In the genomic region with DNA sequence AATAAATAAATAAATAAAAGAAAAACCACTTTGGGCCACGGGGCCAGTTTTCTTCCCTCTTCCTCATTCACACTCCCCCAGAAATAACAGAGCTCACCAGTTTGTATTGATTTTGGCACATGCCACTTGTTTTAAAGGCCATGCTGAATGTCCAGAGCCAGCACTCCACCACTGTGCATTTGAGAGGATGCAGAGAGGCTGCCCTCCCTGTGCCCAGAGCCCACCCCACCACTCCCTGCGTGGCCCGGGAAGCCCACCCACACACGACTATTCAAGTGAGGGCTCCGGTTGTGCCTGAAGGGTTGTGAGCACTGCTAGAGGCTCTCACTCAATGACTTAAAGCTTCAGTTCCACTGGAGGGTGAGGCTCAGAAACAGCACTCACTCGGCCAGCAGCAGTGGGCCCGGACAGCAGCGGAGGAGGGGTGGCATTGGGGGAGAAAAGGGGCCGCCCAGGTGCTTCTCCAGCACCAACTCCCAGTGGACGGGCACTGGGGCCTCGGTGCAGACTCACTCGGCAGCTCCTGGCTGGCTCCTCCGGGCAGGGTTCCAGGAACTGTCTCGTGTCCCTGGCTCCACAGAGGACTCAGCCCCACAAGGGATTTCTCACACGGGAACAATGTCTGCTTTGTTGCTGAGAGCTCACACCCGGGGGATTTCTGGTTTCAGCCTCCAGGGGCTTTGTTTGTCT, we compare ENCODE assay signal across 13 cellular contexts.
DNase-seq lines count a peak whose midpoint lies in the region; ATAC-seq and TF ChIP-seq lines count a peak whose summit lies in the region.
"Had no signal": no experiment of that assay in that cellular context is flagged by ENCODE, and none has a peak within 500 bp of the region (broad histone marks: within the 10 kb centered on the region; RNA-seq: fewer than 3 reads in every experiment).

No MANE protein-coding gene starts in this region.

- H3K9me3 ChIP-seq in upper lobe of right lung, result no peaks in the 10 kb centered on the region

- H3K36me3 ChIP-seq in upper lobe of right lung, result no peaks in the 10 kb centered on the region

- DNase-seq in NCI-H1694 treated with DMSO at 0.1 percent for 48 hours (lab: John Stamatoyannopoulos, UW) (peak; percentile 3), NCI-H1694 (lab: John Stamatoyannopoulos, UW) (no peak), epithelial cell of esophagus (ENCODE audit: low read depth) (peak; percentile 30), medulla oblongata (ENCODE audit: extremely low spot score) (peak; percentile 96), upper lobe of right lung (peak; percentile 76), NCI-H446 treated with DMSO at 0.1 percent for 48 hours (lab: John Stamatoyannopoulos, UW) (no peak), NCI-H146 treated with DMSO at 0.1 percent for 48 hours (lab: John Stamatoyannopoulos, UW; ENCODE audit: unreplicated experiment) (no peak)
- DNase-seq in effector memory CD8-positive, alpha-beta T cell, result no peak
- DNase-seq: effector memory CD4-positive, alpha-beta T cell; GDM1 had no signal

- H3K4me3 ChIP-seq in epithelial cell of esophagus (ENCODE audit: low read length) (no peak overlapping the region), upper lobe of right lung (no peak overlapping the region)

- H3K27me3 ChIP-seq in upper lobe of right lung, result no peaks in the 10 kb centered on the region

- H3K4me1 Mint-ChIP-seq in effector memory CD8-positive, alpha-beta T cell (ENCODE audit: low read depth in 2 of 2), result no peaks in the 10 kb centered on the region
- H3K4me1 Mint-ChIP-seq: activated T-helper 17 cell treated with anti-CD3 and anti-CD28 coated beads, Interleukin-2, amount 50 U/mL, for 72 hours; IgD-negative memory B cell had no signal

- ATAC-seq in upper lobe of right lung, result peak; percentile 74
- no peak for ATAC-seq in effector memory CD8-positive, alpha-beta T cell (replicated peaks)
- ATAC-seq: activated T-helper 17 cell treated with anti-CD3 and anti-CD28 coated beads, Interleukin-2, amount 50 U/mL, for 72 hours had no signal

- peaks cover 12 to 37% of the 10 kb centered on the region in 2 donors for H3K27me3 Mint-ChIP-seq in effector memory CD8-positive, alpha-beta T cell
- H3K27me3 Mint-ChIP-seq: IgD-negative memory B cell had no signal

- no peak overlapping the region for H3K27ac Mint-ChIP-seq in effector memory CD8-positive, alpha-beta T cell
- H3K27ac Mint-ChIP-seq: activated T-helper 17 cell treated with anti-CD3 and anti-CD28 coated beads, Interleukin-2, amount 50 U/mL, for 72 hours; IgD-negative memory B cell had no signal

- intact Hi-C loops in upper lobe of right lung (cut with DNase I), result no loop called here

- peaks cover 0 to 2% of the 10 kb centered on the region in 2 donors for H3K9me3 Mint-ChIP-seq in effector memory CD8-positive, alpha-beta T cell
- H3K9me3 Mint-ChIP-seq: activated T-helper 17 cell treated with anti-CD3 and anti-CD28 coated beads, Interleukin-2, amount 50 U/mL, for 72 hours had no signal

- H3K27ac ChIP-seq in upper lobe of right lung, result no peak overlapping the region
- H3K27ac ChIP-seq: 22Rv1 had no signal

- H3K4me3 Mint-ChIP-seq in effector memory CD8-positive, alpha-beta T cell, result no peak overlapping the region
- H3K4me3 Mint-ChIP-seq: activated T-helper 17 cell treated with anti-CD3 and anti-CD28 coated beads, Interleukin-2, amount 50 U/mL, for 72 hours; IgD-negative memory B cell had no signal

- no peak for TF ChIP-seq CTCF in epithelial cell of esophagus (IDR thresholded peaks at IDR 0.05; ENCODE audit: insufficient read depth, low read depth, low read length, missing control alignments)
- TF ChIP-seq CTCF in upper lobe of right lung (IDR thresholded peaks at IDR 0.05), result no peak

- no peaks in the 10 kb centered on the region for H3K36me3 Mint-ChIP-seq in effector memory CD8-positive, alpha-beta T cell (ENCODE audit: insufficient read depth)
- H3K36me3 Mint-ChIP-seq: IgD-negative memory B cell had no signal

- no peaks in the 10 kb centered on the region for H3K4me1 ChIP-seq in upper lobe of right lung

Comparison
In these comparisons a context has a peak if more than half of its experiments do, and no peak if none do; other contexts are left out.
1. DNase-seq: peak in NCI-H1694 treated with DMSO at 0.1 percent for 48 hours (single experiment), epithelial cell of esophagus (single experiment), medulla oblongata (single experiment) and upper lobe of right lung (single experiment); none in NCI-H1694 (single experiment), NCI-H446 treated with DMSO at 0.1 percent for 48 hours (single experiment), effector memory CD8-positive, alpha-beta T cell (0 of 3) and NCI-H146 treated with DMSO at 0.1 percent for 48 hours (single experiment).